1 cellular context compared by ENCODE assay signal in genomic region chr4:10109995-10110670, GRCh38.
TF ChIP-seq lines count a peak whose summit lies in the region.

No MANE protein-coding gene starts in this region.

TF ChIP-seq in HepG2, 621 proteins besides CTCF, POLR2A, EP300 and RAD21:
- TF ChIP-seq RERE (CRISPR knock-in tag; IDR thresholded peaks at IDR 0.05; ENCODE audit: low read depth), result no peak
- TF ChIP-seq MTF2 (CRISPR knock-in tag; IDR thresholded peaks at IDR 0.05; ENCODE audit: borderline replicate concordance), result no peak
- no peak for TF ChIP-seq HOMEZ (CRISPR knock-in tag; IDR thresholded peaks at IDR 0.05; ENCODE audit: low read depth)
- TF ChIP-seq PHF8 (CRISPR knock-in tag; IDR thresholded peaks at IDR 0.05), result no peak
- TF ChIP-seq KDM5B (CRISPR knock-in tag; IDR thresholded peaks at IDR 0.05; ENCODE audit: borderline replicate concordance), result no peak
- no peak for TF ChIP-seq ZNF318 (CRISPR knock-in tag; IDR thresholded peaks at IDR 0.05)
- no peak for TF ChIP-seq SYNCRIP (IDR thresholded peaks at IDR 0.05; ENCODE audit: insufficient read depth, low read depth, low read length)
- peak; percentile 48 for TF ChIP-seq RBM22 (optimal IDR thresholded peaks at IDR 0.05; ENCODE audit: low read length)
